19 cellular contexts compared by ENCODE assay signal in genomic region chr17:62919388-62919787, GRCh38. TPM values are rescaled to one million over a fixed set of nuclear protein-coding genes. Genes with fewer than 3 reads are reported as not detected.
DNase-seq lines count a peak whose midpoint lies in the region; ATAC-seq, FAIRE-seq and TF ChIP-seq lines count a peak whose summit lies in the region.
"Had no signal": no experiment of that assay in that cellular context is flagged by ENCODE, and none has a peak within 500 bp of the region (broad histone marks: within the 10 kb centered on the region; RNA-seq: fewer than 3 reads in every experiment).

No MANE protein-coding gene starts in this region.

- H3K23me2 ChIP-seq in H1 (ENCODE audit: low read depth, low read length): no peaks in the 10 kb centered on the region

- H2BK120ac ChIP-seq in H1 (replicated peaks; ENCODE audit: low read depth, low read length): no peak overlapping the region

- TF ChIP-seq POLR2A in H1 (IDR thresholded peaks at IDR 0.05; ENCODE audit: control extremely low read depth in 1 of 2, low read depth in 2 of 2, low read length in 2 of 2): no peak

- peak; percentile 88 for FAIRE-seq in RCC 7860 (lab: Jason Lieb, UNC)
- FAIRE-seq in H1 (lab: Jason Lieb, UNC): no peak
- FAIRE-seq: pancreas, small intestine had no signal

- no peak overlapping the region for H3K4ac ChIP-seq in H1 (replicated peaks; ENCODE audit: insufficient read length, low read depth, low read length)

- TF ChIP-seq RAD21 in H1 (IDR thresholded peaks at IDR 0.05 in 1 of 2, conservative IDR thresholded peaks at IDR 0.05 in 1 of 2; ENCODE audit: low read depth in 2 of 2, low read length in 2 of 2): no peak

- H2BK20ac ChIP-seq in H1 (ENCODE audit: low read length): no peak overlapping the region

- no peak overlapping the region for H3K14ac ChIP-seq in H1 (ENCODE audit: insufficient read length)

- no peak overlapping the region for H3K23ac ChIP-seq in H1 (ENCODE audit: insufficient read length)

- no peak overlapping the region for H2BK12ac ChIP-seq in H1 (ENCODE audit: low read depth, low read length)

- 0 out of 2 replicates have a peak overlapping the region, but pooled peaks have one; percentile 30 for H2AFZ ChIP-seq in H1 (ENCODE audit: low read length)

- H3K27ac Mint-ChIP-seq in stimulated activated memory B cell treated with anti-CD40 and anti-IgM and Interleukin-4, amounts not matched to agents 10 μg/mL and 1 μg/mL and 100 μg/mL, for 72 hours: no peak overlapping the region
- H3K27ac Mint-ChIP-seq: activated B cell treated with CpG ODN at 0.5 μM for 24 hours; activated naive CD8-positive, alpha-beta T cell treated with anti-CD3 and anti-CD28 coated beads, Interleukin-2, amount 10 ng/mL, durations not matched to agents 7 days and 5 days; B cell; T-cell had no signal

- H3K9me3 Mint-ChIP-seq in stimulated activated memory B cell treated with anti-CD40 and anti-IgM and Interleukin-4, amounts not matched to agents 10 μg/mL and 1 μg/mL and 100 μg/mL, for 72 hours: no peaks in the 10 kb centered on the region
- H3K9me3 Mint-ChIP-seq: activated B cell treated with CpG ODN at 0.5 μM for 24 hours; activated naive CD8-positive, alpha-beta T cell treated with anti-CD3 and anti-CD28 coated beads, Interleukin-2, amount 10 ng/mL, durations not matched to agents 7 days and 5 days; T-cell had no signal

- H4K91ac ChIP-seq in H1 (replicated peaks; ENCODE audit: insufficient read length, low read length): no peak overlapping the region

- no peak overlapping the region for H4K5ac ChIP-seq in H1 (ENCODE audit: insufficient read length, low read depth, low read length)

- no peaks in the 10 kb centered on the region for H3K79me1 ChIP-seq in H1 (ENCODE audit: low read depth, low read length)

- H2BK15ac ChIP-seq in H1 (ENCODE audit: low read length): no peak overlapping the region

- ATAC-seq in stimulated activated memory B cell treated with anti-CD40 and anti-IgM and Interleukin-4, amounts not matched to agents 10 μg/mL and 1 μg/mL and 100 μg/mL, for 72 hours: no peak
- no peak for ATAC-seq in HG02970 (IDR thresholded peaks at IDR 0.05; ENCODE audit: low FRiP score, unreplicated experiment)
- ATAC-seq: T-cell had no signal

- H3K9me3 ChIP-seq in H1 (ENCODE audit: insufficient read depth in 2 of 2, low read depth in 1 of 2, low read length in 1 of 2): no peaks in the 10 kb centered on the region
- H3K9me3 ChIP-seq: pancreas, thyroid gland had no signal

- no peaks in the 10 kb centered on the region for H3K4me1 ChIP-seq in H1 (replicated peaks in 1 of 4; ENCODE audit: control insufficient read depth in 3 of 4, insufficient read depth in 4 of 4, low read length in 3 of 4)
- H3K4me1 ChIP-seq: pancreas, thyroid gland had no signal

- H4K20me1 ChIP-seq in H1 (replicated peaks in 1 of 2; ENCODE audit: control insufficient read depth in 1 of 2, insufficient read depth in 2 of 2, low read length in 2 of 2): no peaks in the 10 kb centered on the region

- H3K4me2 ChIP-seq in H1 (ENCODE audit: insufficient read depth in 1 of 2, low read depth in 2 of 2, low read length in 2 of 2): no peak overlapping the region

- DNase-seq in H4 (ENCODE audit: low spot score): peak; percentile 79
- peak; percentile 70 for DNase-seq in RCC 7860 (ENCODE audit: low spot score)
- no peak for DNase-seq in H1 (ENCODE audit: low read depth in 1 of 2, low spot score in 2 of 2)
- DNase-seq in myocyte (ENCODE audit: low read depth): peak; percentile 82
- DNase-seq in NCI-H1092 treated with DMSO at 0.1 percent for 48 hours (lab: John Stamatoyannopoulos, UW): no peak
- no peak for DNase-seq in retina
- DNase-seq: activated B cell treated with CpG ODN at 0.5 μM for 24 hours; activated naive CD8-positive, alpha-beta T cell treated with anti-CD3 and anti-CD28 coated beads, Interleukin-2, amount 10 ng/mL, durations not matched to agents 7 days and 5 days; foreskin melanocyte; H7; NCI-H1930; NCI-H446 treated with DMSO at 0.1 percent for 48 hours; small intestine; T-cell; thyroid gland had no signal

- no peaks in the 10 kb centered on the region for H3K36me3 Mint-ChIP-seq in stimulated activated memory B cell treated with anti-CD40 and anti-IgM and Interleukin-4, amounts not matched to agents 10 μg/mL and 1 μg/mL and 100 μg/mL, for 72 hours
- H3K36me3 Mint-ChIP-seq: activated naive CD8-positive, alpha-beta T cell treated with anti-CD3 and anti-CD28 coated beads, Interleukin-2, amount 10 ng/mL, durations not matched to agents 7 days and 5 days; T-cell had no signal

- no peaks in the 10 kb centered on the region for H3K36me3 ChIP-seq in H1 (ENCODE audit: control insufficient read depth in 2 of 4, insufficient read depth in 4 of 4, low read length in 3 of 4)
- H3K36me3 ChIP-seq: pancreas, thyroid gland had no signal

- H2AK5ac ChIP-seq in H1 (ENCODE audit: low read depth, low read length): no peak overlapping the region

- H3K79me2 ChIP-seq in H1 (ENCODE audit: control insufficient read depth in 1 of 2, insufficient read depth in 2 of 2, low read length in 2 of 2): no peaks in the 10 kb centered on the region

- POLR2A ChIA-PET in H1 (lab: Charles Lee; ENCODE audit: partially characterized antibody): interaction anchor here (1.1 kb wide), 1 partner anchor 7 kb away, joined by 3 read pairs; no protein-coding TSS in a partner anchor

- H3K18ac ChIP-seq in H1 (ENCODE audit: extremely low read depth, low read length): no peak overlapping the region

- H3K4me3 ChIP-seq in H1 (ENCODE audit: extremely low read depth in 1 of 4, insufficient read depth in 2 of 4, low read depth in 3 of 4, low read length in 4 of 4): no peak overlapping the region
- H3K4me3 ChIP-seq: pancreas, thyroid gland had no signal

- peaks cover 20% of the 10 kb centered on the region for H3K27me3 Mint-ChIP-seq in stimulated activated memory B cell treated with anti-CD40 and anti-IgM and Interleukin-4, amounts not matched to agents 10 μg/mL and 1 μg/mL and 100 μg/mL, for 72 hours

- no peaks in the 10 kb centered on the region for H3K4me1 Mint-ChIP-seq in stimulated activated memory B cell treated with anti-CD40 and anti-IgM and Interleukin-4, amounts not matched to agents 10 μg/mL and 1 μg/mL and 100 μg/mL, for 72 hours
- H3K4me1 Mint-ChIP-seq: activated B cell treated with CpG ODN at 0.5 μM for 24 hours; activated naive CD8-positive, alpha-beta T cell treated with anti-CD3 and anti-CD28 coated beads, Interleukin-2, amount 10 ng/mL, durations not matched to agents 7 days and 5 days; B cell; T-cell had no signal

- CTCF ChIA-PET in H1 (lab: Charles Lee; ENCODE audit: partially characterized antibody): interaction anchor here (0.6 to 1.3 kb wide), 2 partner anchors 9 to 12 kb away, joined by 3 to 4 read pairs; no protein-coding TSS in a partner anchor

- no peak overlapping the region for H4K8ac ChIP-seq in H1 (ENCODE audit: extremely low read depth, insufficient read depth, low read length)

- no peak overlapping the region for H3K4me3 Mint-ChIP-seq in stimulated activated memory B cell treated with anti-CD40 and anti-IgM and Interleukin-4, amounts not matched to agents 10 μg/mL and 1 μg/mL and 100 μg/mL, for 72 hours
- H3K4me3 Mint-ChIP-seq: activated B cell treated with CpG ODN at 0.5 μM for 24 hours; activated naive CD8-positive, alpha-beta T cell treated with anti-CD3 and anti-CD28 coated beads, Interleukin-2, amount 10 ng/mL, durations not matched to agents 7 days and 5 days; B cell; T-cell had no signal

- H3K27ac ChIP-seq in H1 (ENCODE audit: low read depth, low read length): no peak overlapping the region
- H3K27ac ChIP-seq: pancreas, thyroid gland had no signal

- 79% methylated on average over 1 of the region's 1 CpG; no CpG with 5 or more reads in 1 of the 2 experiments for WGBS in H1 (ENCODE audit: extremely low coverage in 1 of 2, insufficient coverage in 1 of 2, insufficient read length in 1 of 2, insufficient replicate concordance in 2 of 2, low coverage in 1 of 2, low lambda C conversion rate in 2 of 2, missing lambda C conversion rate in 1 of 2), 2 experiments

- TF ChIP-seq CTCF in H1 (IDR thresholded peaks at IDR 0.05; ENCODE audit: control extremely low read depth in 1 of 3, insufficient read depth in 1 of 3, low read depth in 1 of 3, low read length in 3 of 3): no peak

- no peak overlapping the region for H3K56ac ChIP-seq in H1 (replicated peaks; ENCODE audit: insufficient read length, low read depth, low read length)

- H3K9ac ChIP-seq in H1 (replicated peaks in 1 of 4; ENCODE audit: extremely low read depth in 1 of 4, low read depth in 3 of 4, low read length in 3 of 4): no peak overlapping the region

- TF ChIP-seq EP300 in H1 (IDR thresholded peaks at IDR 0.05; ENCODE audit: borderline replicate concordance in 1 of 2, low read depth in 2 of 2, low read length in 2 of 2): no peak

- H3K27me3 ChIP-seq in H1 (replicated peaks in 1 of 4; ENCODE audit: control insufficient read depth in 3 of 4, extremely low read depth in 1 of 4, insufficient read depth in 3 of 4, low read length in 3 of 4): no peaks in the 10 kb centered on the region
- H3K27me3 ChIP-seq: pancreas, thyroid gland had no signal

- H2BK5ac ChIP-seq in H1 (ENCODE audit: low read depth, low read length): no peak overlapping the region

TF ChIP-seq in H1, 55 proteins besides CTCF, POLR2A, EP300 and RAD21 (continues in another document):
- TF ChIP-seq SP1 (IDR thresholded peaks at IDR 0.05; ENCODE audit: low read depth, low read length) (no peak), SIN3A (conservative IDR thresholded peaks at IDR 0.05 in 1 of 2, IDR thresholded peaks at IDR 0.05 in 1 of 2; ENCODE audit: low read depth in 1 of 2, low read length in 2 of 2) (no peak), GABPA (IDR thresholded peaks at IDR 0.05; ENCODE audit: borderline replicate concordance, insufficient read depth, low read length) (no peak), USF2 (IDR thresholded peaks at IDR 0.05; ENCODE audit: low read length) (no peak)

RNA-seq across cellular contexts. Expression of gene TANC2, which starts 46.6 kb away (rescaled TPM):
- total RNA-seq in H4 (2014; rRNA removed; shearing (Covaris generic)): 3.1 and 3.8 TPM in 2 replicates
- total RNA-seq in H1 (2021; fragmentation: NEBNext Ultra II Directional; extraction: Animal tissue kit (Norgen Biotek cat#: 25700)): 21.8 and 21.9 TPM in 2 replicates
- polyA plus RNA-seq in H1 (2011; rRNA removed): 5.7 and 9.0 TPM in 2 replicates
- 4.7 TPM for polyA plus RNA-seq in H1 (2011; cell fraction: cytosol; rRNA removed)
- polyA plus RNA-seq in H1 (2011; cell fraction: nucleus; rRNA removed): 32.3 TPM
- polyA plus RNA-seq in H1 (2012, experiment 1 of 2): 4.8 to 8.5 TPM (median 5.7 TPM) in 4 replicates
- polyA plus RNA-seq in H1 (2012, experiment 2 of 2): 0.29 TPM
- 3.2 TPM for polyA plus RNA-seq in H1 (2013, experiment 1 of 2)
- polyA plus RNA-seq in H1 (2013, experiment 2 of 2): 2.5 TPM
- 111 and 121 TPM in 2 replicates for polyA minus RNA-seq in H1 (2011; rRNA and poly(A)+ RNA removed)
- polyA minus RNA-seq in H1 (2011; cell fraction: cytosol; rRNA and poly(A)+ RNA removed): 30.6 TPM
- 184 TPM for polyA minus RNA-seq in H1 (2011; cell fraction: nucleus; rRNA and poly(A)+ RNA removed)
- total RNA-seq in myocyte: 21.4 and 24.2 TPM in 2 replicates
- 13.6 TPM for polyA plus RNA-seq in myocyte (2012)

Comparison
In these comparisons a context has a peak if more than half of its experiments do, and no peak if none do; other contexts are left out.
1. DNase-seq: peak in H4 (single experiment), RCC 7860 (single experiment) and myocyte (single experiment); none in H1 (0 of 2), NCI-H1092 treated with DMSO at 0.1 percent for 48 hours (single experiment) and retina (single experiment).